In genomic region chr17:77374170-77374936, GRCh38 we compare ENCODE assay signal across 8 cellular contexts.
A peak's percentile ranks its signal among the peaks of the same experiment; 100 is the strongest.
DNase-seq lines count a peak whose midpoint lies in the region; ATAC-seq and TF ChIP-seq lines count a peak whose summit lies in the region.

No MANE protein-coding gene starts in this region.

- H3K4me1 Mint-ChIP-seq in CD4-positive, alpha-beta memory T cell, result peaks cover 49 to 89% (median 70%) of the 10 kb centered on the region in 4 donors
- H3K4me1 Mint-ChIP-seq in activated CD4-positive, alpha-beta T cell treated with anti-CD3 and anti-CD28 coated beads for 36 hours, result peaks cover 66% of the 10 kb centered on the region

- H3K27me3 ChIP-seq in CD4-positive, alpha-beta memory T cell (ENCODE audit: insufficient read depth, low read length), result no peaks in the 10 kb centered on the region
- H3K27me3 ChIP-seq in KMS-11 (ENCODE audit: insufficient read depth, low read depth), result no peaks in the 10 kb centered on the region

- H3K4me3 ChIP-seq in CD4-positive, alpha-beta memory T cell (ENCODE audit: low read length in 2 of 2), result peak overlapping the region; percentile 86 to 95
- peak overlapping the region; percentile 35 for H3K4me3 ChIP-seq in KMS-11 (IDR thresholded peaks at IDR 0.05; ENCODE audit: insufficient read depth, low read depth, low read length)

- CTCF ChIA-PET in CD4-positive, alpha-beta memory T cell (lab: Charles Lee; ENCODE audit: partially characterized antibody), result interaction anchor here (0.8 to 4.6 kb wide), 15 partner anchors 13 to 121 kb away, joined by 3 to 63 read pairs (median 4); no protein-coding TSS in a partner anchor
- CTCF ChIA-PET in activated CD4-positive, alpha-beta T cell treated with anti-CD3 and anti-CD28 coated beads for 36 hours (lab: Charles Lee), result interaction anchor here (0.8 to 3.1 kb wide), 8 partner anchors 13 to 120 kb away, joined by 3 to 23 read pairs (median 4); no protein-coding TSS in a partner anchor

- TF ChIP-seq CTCF in KMS-11 (conservative IDR thresholded peaks at IDR 0.05; ENCODE audit: low read depth, low read length), result no peak; the same call in 1 of the 2 replicates

- no peak overlapping the region for H2AFZ ChIP-seq in KMS-11 (ENCODE audit: low read depth)

- peak; percentile 77 to 82 (median 79) for DNase-seq in CD4-positive, alpha-beta memory T cell
- DNase-seq in activated CD4-positive, alpha-beta T cell treated with anti-CD3 and anti-CD28 coated beads for 36 hours, result peak; percentile 88
- peak; percentile 83 for DNase-seq in kidney tubule cell (ENCODE audit: low spot score)
- DNase-seq in stimulated activated CD4-positive, alpha-beta T cell treated with anti-CD3 and anti-CD28 coated beads, Interleukin-15, amount 100 ng/mL, for 1 hour (ENCODE audit: low read depth in 1 of 2, low spot score in 1 of 2), result peak; percentile 56 to 62

- peak overlapping the region; percentile 68 for H3K27ac ChIP-seq in CD4-positive, alpha-beta memory T cell (ENCODE audit: low read depth, low read length)
- H3K27ac ChIP-seq in KMS-11 (peak overlapping the region; percentile 90), cingulate gyrus (ENCODE audit: low read depth, low read length) (peak overlapping the region; percentile 84)

- ATAC-seq in activated CD4-positive, alpha-beta T cell treated with anti-CD3 and anti-CD28 coated beads for 36 hours, result peak; percentile 76
- ATAC-seq in GM18861 (IDR thresholded peaks at IDR 0.05; ENCODE audit: unreplicated experiment), result no peak
- no peak for ATAC-seq in HG03280 (IDR thresholded peaks at IDR 0.05; ENCODE audit: unreplicated experiment)

- peaks cover 80% of the 10 kb centered on the region for H3K4me1 ChIP-seq in CD4-positive, alpha-beta memory T cell (ENCODE audit: insufficient read depth, low read length)
- peaks cover 76% of the 10 kb centered on the region for H3K4me1 ChIP-seq in KMS-11 (ENCODE audit: low read depth, poor library complexity, severe bottlenecking)

- H3K9me3 ChIP-seq in CD4-positive, alpha-beta memory T cell (ENCODE audit: control insufficient read depth in 1 of 2, low read length in 2 of 2), result no peaks in the 10 kb centered on the region

- peak overlapping the region; percentile 74 for H3K4me2 ChIP-seq in KMS-11

- H3K9me3 Mint-ChIP-seq in CD4-positive, alpha-beta memory T cell, result no peaks in the 10 kb centered on the region
- H3K9me3 Mint-ChIP-seq in activated CD4-positive, alpha-beta T cell treated with anti-CD3 and anti-CD28 coated beads for 36 hours (ENCODE audit: low read depth), result no peaks in the 10 kb centered on the region

- H3K27ac Mint-ChIP-seq in CD4-positive, alpha-beta memory T cell, result peak overlapping the region; percentile 97 to 100 (median 99)
- H3K27ac Mint-ChIP-seq in activated CD4-positive, alpha-beta T cell treated with anti-CD3 and anti-CD28 coated beads for 36 hours, result peak overlapping the region; percentile 88

- POLR2A ChIA-PET in CD4-positive, alpha-beta memory T cell (lab: Charles Lee; ENCODE audit: partially characterized antibody), result interaction anchor here (0.8 to 97.0 kb wide), 23 partner anchors 8 to 584 kb away, joined by 3 to 6031 read pairs (median 6); partner anchors contain the start of gene TNRC6C
- POLR2A ChIA-PET in activated CD4-positive, alpha-beta T cell treated with anti-CD3 and anti-CD28 coated beads for 36 hours (lab: Charles Lee), result interaction anchor here (0.7 to 1.5 kb wide), 2 partner anchors 15 to 86 kb away, joined by 3 to 5 read pairs; no protein-coding TSS in a partner anchor

- peaks cover 96% of the 10 kb centered on the region for H3K79me2 ChIP-seq in KMS-11 (ENCODE audit: insufficient read depth, low read depth)

- H3K9ac ChIP-seq in KMS-11, result peak overlapping the region; percentile 94

- H4K20me1 ChIP-seq in KMS-11 (ENCODE audit: insufficient read depth), result no peaks in the 10 kb centered on the region; the same call in 1 of the 2 replicates

- H3K4me3 Mint-ChIP-seq in CD4-positive, alpha-beta memory T cell, result peak overlapping the region; percentile 100
- H3K4me3 Mint-ChIP-seq in activated CD4-positive, alpha-beta T cell treated with anti-CD3 and anti-CD28 coated beads for 36 hours, result peak overlapping the region; percentile 81

- H3K36me3 Mint-ChIP-seq in CD4-positive, alpha-beta memory T cell, result peaks cover 3 to 30% of the 10 kb centered on the region in 2 donors
- peaks cover 8% of the 10 kb centered on the region for H3K36me3 Mint-ChIP-seq in activated CD4-positive, alpha-beta T cell treated with anti-CD3 and anti-CD28 coated beads for 36 hours (ENCODE audit: low read depth)

- H3K27me3 Mint-ChIP-seq in CD4-positive, alpha-beta memory T cell, result no peaks in the 10 kb centered on the region
- H3K27me3 Mint-ChIP-seq in activated CD4-positive, alpha-beta T cell treated with anti-CD3 and anti-CD28 coated beads for 36 hours, result no peaks in the 10 kb centered on the region

- intact Hi-C loops in CD4-positive, alpha-beta memory T cell (cut with micrococcal nuclease), result loop anchor here (1.0 to 5.0 kb wide), 5 partner anchors 18 to 68 kb away; no protein-coding TSS in a partner anchor
- intact Hi-C loops in activated CD4-positive, alpha-beta T cell treated with anti-CD3 and anti-CD28 coated beads for 36 hours (cut with DNase I, micrococcal nuclease), result loop anchor here (1.0 to 5.0 kb wide), 7 partner anchors 14 to 92 kb away; no protein-coding TSS in a partner anchor

- no peaks in the 10 kb centered on the region for H3K36me3 ChIP-seq in CD4-positive, alpha-beta memory T cell (ENCODE audit: insufficient read depth, low read length)
- no peaks in the 10 kb centered on the region for H3K36me3 ChIP-seq in KMS-11 (ENCODE audit: insufficient read depth)
